ENCODE assay signal across 18 cellular contexts in genomic region chr1:64320899-64321624, GRCh38.
"Had no signal": no experiment of that assay in that cellular context is flagged by ENCODE, and none has a peak within 500 bp of the region (broad histone marks: within the 10 kb centered on the region; RNA-seq: fewer than 3 reads in every experiment).

No MANE protein-coding gene starts in this region.

- H3K4me1 ChIP-seq: ascending aorta, esophagus muscularis mucosa, lower lobe of right lung, tibial artery, vagina had no signal

- H3K36me3 ChIP-seq: ascending aorta, esophagus muscularis mucosa, lower lobe of right lung, tibial artery, vagina had no signal

- H3K27ac Mint-ChIP-seq: activated naive CD4-positive, alpha-beta T cell treated with anti-CD3 and anti-CD28 coated beads, Interleukin-2, amount 50 U/mL, for 24 hours; dendritic cell treated with granulocyte-macrophage colony-stimulating factor and Interleukin-4, amounts not matched to agents 40 ng/mL and 50 ng/mL, for 4 days; mesothelial cell of epicardium; stimulated activated naive B cell treated with anti-CD40 and anti-IgM and Interleukin-4, amounts not matched to agents 10 μg/mL and 1 μg/mL and 100 μg/mL, for 72 hours had no signal

- H3K27me3 Mint-ChIP-seq: dendritic cell treated with granulocyte-macrophage colony-stimulating factor and Interleukin-4, amounts not matched to agents 40 ng/mL and 50 ng/mL, for 4 days had no signal

- H3K27ac ChIP-seq: ascending aorta, esophagus muscularis mucosa, hepatocyte, lower lobe of right lung, tibial artery, vagina had no signal

- H3K9me3 Mint-ChIP-seq: activated naive CD4-positive, alpha-beta T cell treated with anti-CD3 and anti-CD28 coated beads, Interleukin-2, amount 50 U/mL, for 24 hours; dendritic cell treated with granulocyte-macrophage colony-stimulating factor and Interleukin-4, amounts not matched to agents 40 ng/mL and 50 ng/mL, for 4 days; mesothelial cell of epicardium; nephron; stimulated activated naive B cell treated with anti-CD40 and anti-IgM and Interleukin-4, amounts not matched to agents 10 μg/mL and 1 μg/mL and 100 μg/mL, for 72 hours had no signal

- DNase-seq: activated CD4-positive, alpha-beta T cell treated with anti-CD3 and anti-CD28 coated beads, Interleukin-2, amount 50 U/mL, for 4 hours; activated gamma-delta T cell; effector CD8-positive, alpha-beta T cell; left colon; lower lobe of right lung; nucleus accumbens; stimulated activated naive B cell treated with anti-CD40 and anti-IgM and Interleukin-4, amounts not matched to agents 10 μg/mL and 1 μg/mL and 100 μg/mL, for 72 hours; T-helper 2 cell; tibial artery had no signal

- H3K9me3 ChIP-seq: ascending aorta, esophagus muscularis mucosa, lower lobe of right lung, tibial artery, vagina had no signal

- H3K36me3 Mint-ChIP-seq: activated naive CD4-positive, alpha-beta T cell treated with anti-CD3 and anti-CD28 coated beads, Interleukin-2, amount 50 U/mL, for 24 hours; mesothelial cell of epicardium; stimulated activated naive B cell treated with anti-CD40 and anti-IgM and Interleukin-4, amounts not matched to agents 10 μg/mL and 1 μg/mL and 100 μg/mL, for 72 hours had no signal

- H3K4me3 ChIP-seq: ascending aorta, esophagus muscularis mucosa, hepatocyte, lower lobe of right lung, tibial artery, vagina had no signal

- FAIRE-seq: islet of Langerhans had no signal

- H3K79me2 ChIP-seq: hepatocyte had no signal

- H3K4me3 Mint-ChIP-seq: activated naive CD4-positive, alpha-beta T cell treated with anti-CD3 and anti-CD28 coated beads, Interleukin-2, amount 50 U/mL, for 24 hours; dendritic cell treated with granulocyte-macrophage colony-stimulating factor and Interleukin-4, amounts not matched to agents 40 ng/mL and 50 ng/mL, for 4 days; mesothelial cell of epicardium; nephron; stimulated activated naive B cell treated with anti-CD40 and anti-IgM and Interleukin-4, amounts not matched to agents 10 μg/mL and 1 μg/mL and 100 μg/mL, for 72 hours had no signal

- H3K4me2 ChIP-seq: hepatocyte had no signal

- H3K27me3 ChIP-seq: ascending aorta, esophagus muscularis mucosa, hepatocyte, tibial artery, vagina had no signal

- ATAC-seq: left colon; stimulated activated naive B cell treated with anti-CD40 and anti-IgM and Interleukin-4, amounts not matched to agents 10 μg/mL and 1 μg/mL and 100 μg/mL, for 72 hours had no signal

- H3K4me1 Mint-ChIP-seq: activated naive CD4-positive, alpha-beta T cell treated with anti-CD3 and anti-CD28 coated beads, Interleukin-2, amount 50 U/mL, for 24 hours; stimulated activated naive B cell treated with anti-CD40 and anti-IgM and Interleukin-4, amounts not matched to agents 10 μg/mL and 1 μg/mL and 100 μg/mL, for 72 hours had no signal

- H2AFZ ChIP-seq: hepatocyte had no signal
